1 cellular context compared by ENCODE assay signal in the genomic region with DNA sequence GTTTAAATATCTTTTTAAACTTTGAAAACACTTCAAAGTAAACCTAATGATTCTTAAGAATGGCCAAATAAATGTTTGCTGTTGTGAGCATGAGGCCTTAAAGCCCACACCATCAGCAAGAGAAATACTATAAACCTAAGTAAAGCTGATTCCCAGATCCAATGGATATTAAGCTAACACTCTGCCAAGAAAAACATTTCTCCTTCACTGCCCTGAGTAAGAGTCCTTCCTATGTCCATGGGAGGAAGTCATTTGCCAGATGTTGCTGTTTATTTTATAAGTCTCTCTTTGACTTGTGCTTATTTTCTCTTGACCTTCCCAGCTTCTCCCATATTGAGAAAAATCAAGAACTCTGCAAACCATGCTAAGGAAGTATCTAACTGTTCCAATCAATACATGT.
TF ChIP-seq lines count a peak whose summit lies in the region.

No MANE protein-coding gene starts in this region.

TF ChIP-seq in IMR-90, 13 proteins besides CTCF, POLR2A, EP300 and RAD21 (continued from another document):
- TF ChIP-seq, protein P1, sequence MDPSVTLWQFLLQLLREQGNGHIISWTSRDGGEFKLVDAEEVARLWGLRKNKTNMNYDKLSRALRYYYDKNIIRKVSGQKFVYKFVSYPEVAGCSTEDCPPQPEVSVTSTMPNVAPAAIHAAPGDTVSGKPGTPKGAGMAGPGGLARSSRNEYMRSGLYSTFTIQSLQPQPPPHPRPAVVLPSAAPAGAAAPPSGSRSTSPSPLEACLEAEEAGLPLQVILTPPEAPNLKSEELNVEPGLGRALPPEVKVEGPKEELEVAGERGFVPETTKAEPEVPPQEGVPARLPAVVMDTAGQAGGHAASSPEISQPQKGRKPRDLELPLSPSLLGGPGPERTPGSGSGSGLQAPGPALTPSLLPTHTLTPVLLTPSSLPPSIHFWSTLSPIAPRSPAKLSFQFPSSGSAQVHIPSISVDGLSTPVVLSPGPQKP (IDR thresholded peaks at IDR 0.05; ENCODE audit: borderline replicate concordance, low read depth, low read length): no peak
- TF ChIP-seq CHD1 (IDR thresholded peaks at IDR 0.05; ENCODE audit: low read depth, low read length): no peak
- no peak for TF ChIP-seq MAZ (IDR thresholded peaks at IDR 0.05; ENCODE audit: borderline replicate concordance, low read depth, low read length)
- no peak for TF ChIP-seq MAFK (IDR thresholded peaks at IDR 0.05; ENCODE audit: low read depth, low read length)
